Comparison of ENCODE assay signal across 12 cellular contexts in genomic region chr11:11876458-11876857, GRCh38. TPM values are rescaled to one million over a fixed set of nuclear protein-coding genes. Genes with fewer than 3 reads are reported as not detected.
DNase-seq lines count a peak whose midpoint lies in the region; ATAC-seq, FAIRE-seq and TF ChIP-seq lines count a peak whose summit lies in the region.
"Had no signal": no experiment of that assay in that cellular context is flagged by ENCODE, and none has a peak within 500 bp of the region (broad histone marks: within the 10 kb centered on the region; RNA-seq: fewer than 3 reads in every experiment).

No MANE protein-coding gene starts in this region.

- H3K4me1 ChIP-seq in SK-N-SH (ENCODE audit: control insufficient read depth in 1 of 2, insufficient read depth in 2 of 2, low read depth in 1 of 2, low read length in 1 of 2) = peaks cover 0 to 7% of the 10 kb centered on the region in 2 experiments; a peak in 2 of 4 replicates
- peaks cover 2 to 7% (median 5%) of the 10 kb centered on the region in 4 experiments; a peak in 6 of 7 replicates for H3K4me1 ChIP-seq in H1 (replicated peaks in 1 of 4; ENCODE audit: control insufficient read depth in 3 of 4, insufficient read depth in 4 of 4, low read length in 3 of 4)
- peaks cover 4% of the 10 kb centered on the region for H3K4me1 ChIP-seq in smooth muscle cell (ENCODE audit: low read depth)

- TF ChIP-seq EP300 in SK-N-SH (IDR thresholded peaks at IDR 0.05; ENCODE audit: borderline replicate concordance in 1 of 2, low read depth in 1 of 2, low read length in 1 of 2) = no peak
- TF ChIP-seq EP300 in H1 (IDR thresholded peaks at IDR 0.05; ENCODE audit: borderline replicate concordance in 1 of 2, low read depth in 2 of 2, low read length in 2 of 2) = no peak

- H3K14ac ChIP-seq in H1 (ENCODE audit: insufficient read length) = no peak overlapping the region

- no peak overlapping the region for H2BK120ac ChIP-seq in H1 (replicated peaks; ENCODE audit: low read depth, low read length)

- no peak for FAIRE-seq in H1 (lab: Jason Lieb, UNC)

- H3K4me3 ChIP-seq in SK-N-SH (ENCODE audit: low read depth in 2 of 2, low read length in 1 of 2) = no peak overlapping the region
- no peak overlapping the region for H3K4me3 ChIP-seq in H1 (ENCODE audit: extremely low read depth in 1 of 4, insufficient read depth in 2 of 4, low read depth in 3 of 4, low read length in 4 of 4)
- H3K4me3 ChIP-seq in smooth muscle cell = no peak overlapping the region
- H3K4me3 ChIP-seq: lung had no signal

- no peak for TF ChIP-seq POLR2A in H1 (IDR thresholded peaks at IDR 0.05; ENCODE audit: control extremely low read depth in 1 of 2, low read depth in 2 of 2, low read length in 2 of 2)

- peaks cover 5% of the 10 kb centered on the region; the same call in 1 of the 2 replicates for H3K79me1 ChIP-seq in H1 (ENCODE audit: low read depth, low read length)

- H2BK20ac ChIP-seq in H1 (ENCODE audit: low read length) = no peak overlapping the region

- ATAC-seq in SK-N-SH treated with all-trans-retinoic acid at 6 μM for 48 hours = no peak
- ATAC-seq: effector memory CD8-positive, alpha-beta T cell; T-cell had no signal

- H4K20me1 ChIP-seq in SK-N-SH (ENCODE audit: insufficient read depth) (peaks cover 49% of the 10 kb centered on the region), H1 (replicated peaks in 1 of 2; ENCODE audit: control insufficient read depth in 1 of 2, insufficient read depth in 2 of 2, low read length in 2 of 2) (peaks cover 4 to 7% of the 10 kb centered on the region in 2 experiments), smooth muscle cell (ENCODE audit: low read depth) (peaks cover 96% of the 10 kb centered on the region)

- no peak overlapping the region for H4K8ac ChIP-seq in H1 (ENCODE audit: extremely low read depth, insufficient read depth, low read length)

- H4K91ac ChIP-seq in H1 (replicated peaks; ENCODE audit: insufficient read length, low read length) = no peak overlapping the region

- H3K56ac ChIP-seq in H1 (replicated peaks; ENCODE audit: insufficient read length, low read depth, low read length) = no peak overlapping the region

- H2AK5ac ChIP-seq in H1 (ENCODE audit: low read depth, low read length) = no peak overlapping the region

- no peak overlapping the region for H3K4ac ChIP-seq in H1 (replicated peaks; ENCODE audit: insufficient read length, low read depth, low read length)

- H3F3A ChIP-seq in SK-N-SH (replicated peaks; ENCODE audit: insufficient read depth) = peaks cover 10% of the 10 kb centered on the region
- no peaks in the 10 kb centered on the region for H3F3A ChIP-seq in smooth muscle cell (ENCODE audit: low read depth)

- CTCF ChIA-PET in SK-N-SH (lab: Yijun Ruan, JAX) (interaction anchor here (0.7 to 2.0 kb wide), 4 partner anchors 27 to 784 kb away, joined by 3 to 7 read pairs (median 4); no protein-coding TSS in a partner anchor), H1 (lab: Charles Lee; ENCODE audit: partially characterized antibody) (interaction anchor here (0.6 to 2.5 kb wide), 14 partner anchors 9 to 893 kb away, joined by 3 to 12 read pairs (median 4); no protein-coding TSS in a partner anchor)

- H3K27me3 ChIP-seq in SK-N-SH (ENCODE audit: insufficient read depth) (no peaks in the 10 kb centered on the region), H1 (replicated peaks in 1 of 4; ENCODE audit: control insufficient read depth in 3 of 4, extremely low read depth in 1 of 4, insufficient read depth in 3 of 4, low read length in 3 of 4) (no peaks in the 10 kb centered on the region), smooth muscle cell (ENCODE audit: low read depth) (no peaks in the 10 kb centered on the region)

- H4K5ac ChIP-seq in H1 (ENCODE audit: insufficient read length, low read depth, low read length) = no peak overlapping the region

- H3K36me3 ChIP-seq in SK-N-SH (replicated peaks in 1 of 2; ENCODE audit: control insufficient read depth in 1 of 2, insufficient read depth in 2 of 2, low read length in 1 of 2) = peaks cover 0 to 50% of the 10 kb centered on the region in 2 experiments
- H3K36me3 ChIP-seq in H1 (ENCODE audit: control insufficient read depth in 2 of 4, insufficient read depth in 4 of 4, low read length in 3 of 4) = no peaks in the 10 kb centered on the region
- H3K36me3 ChIP-seq in smooth muscle cell (ENCODE audit: low read depth) = no peaks in the 10 kb centered on the region

- H2BK5ac ChIP-seq in H1 (ENCODE audit: low read depth, low read length) = no peak overlapping the region

- POLR2A ChIA-PET in SK-N-SH (lab: Yijun Ruan, JAX) = no interaction called here
- POLR2A ChIA-PET in H1 (lab: Charles Lee; ENCODE audit: partially characterized antibody) = no interaction called here

- H3K9ac ChIP-seq in SK-N-SH (no peak overlapping the region), H1 (replicated peaks in 1 of 4; ENCODE audit: extremely low read depth in 1 of 4, low read depth in 3 of 4, low read length in 3 of 4) (no peak overlapping the region), smooth muscle cell (ENCODE audit: low read depth) (no peak overlapping the region)

- TF ChIP-seq CTCF in SK-N-SH (IDR thresholded peaks at IDR 0.05) (no peak; the same call in 1 of the 2 replicates), H1 (IDR thresholded peaks at IDR 0.05; ENCODE audit: control extremely low read depth in 1 of 3, insufficient read depth in 1 of 3, low read depth in 1 of 3, low read length in 3 of 3) (peak; percentile 7 to 66 (median 50)), smooth muscle cell (IDR thresholded peaks at IDR 0.05; ENCODE audit: borderline replicate concordance, insufficient read depth, poor library complexity, severe bottlenecking) (peak; percentile 15)

- H3K9me3 ChIP-seq in SK-N-SH (no peaks in the 10 kb centered on the region), H1 (ENCODE audit: insufficient read depth in 2 of 2, low read depth in 1 of 2, low read length in 1 of 2) (no peaks in the 10 kb centered on the region), smooth muscle cell (replicated peaks; ENCODE audit: low read depth) (no peaks in the 10 kb centered on the region)

- DNase-seq in SK-N-SH (no peak), NCI-H2029 (lab: John Stamatoyannopoulos, UW) (peak; percentile 21), H1 (ENCODE audit: low read depth in 1 of 2, low spot score in 2 of 2) (no peak), smooth muscle cell (lab: John Stamatoyannopoulos, UW; ENCODE audit: unreplicated experiment) (no peak), GDM1 (lab: John Stamatoyannopoulos, UW) (no peak), globus pallidus (ENCODE audit: low spot score) (no peak), activated T-cell treated with anti-CD3 and anti-CD28 coated beads for 4 hours (no peak)
- DNase-seq: activated T-cell treated with anti-CD3 and anti-CD28 coated beads, Interleukin-2, amount 50 U/mL, for 48 hours; effector memory CD8-positive, alpha-beta T cell had no signal

- H3K23me2 ChIP-seq in H1 (ENCODE audit: low read depth, low read length) = no peaks in the 10 kb centered on the region; the same call in 1 of the 2 replicates

- TF ChIP-seq RAD21 in SK-N-SH (IDR thresholded peaks at IDR 0.05; ENCODE audit: low read length) = peak; percentile 13; the same call in 1 of the 2 replicates
- TF ChIP-seq RAD21 in H1 (IDR thresholded peaks at IDR 0.05 in 1 of 2, conservative IDR thresholded peaks at IDR 0.05 in 1 of 2; ENCODE audit: low read depth in 2 of 2, low read length in 2 of 2) = peak; percentile 51 to 55; a peak in 3 of 4 replicates

- H2BK12ac ChIP-seq in H1 (ENCODE audit: low read depth, low read length) = no peak overlapping the region

- H3K79me2 ChIP-seq in SK-N-SH (ENCODE audit: insufficient read depth) (peaks cover 95% of the 10 kb centered on the region), H1 (ENCODE audit: control insufficient read depth in 1 of 2, insufficient read depth in 2 of 2, low read length in 2 of 2) (peaks cover 0 to 65% of the 10 kb centered on the region in 2 experiments; a peak in 2 of 4 replicates), smooth muscle cell (ENCODE audit: low read depth) (peaks cover 100% of the 10 kb centered on the region)

- 84% methylated on average over 2 of the region's 2 CpGs for WGBS in SK-N-SH (ENCODE audit: low lambda C conversion rate)
- 89% methylated on average over 2 of the region's 2 CpGs; no CpG with 5 or more reads in 1 of the 2 experiments for WGBS in H1 (ENCODE audit: extremely low coverage in 1 of 2, insufficient coverage in 1 of 2, insufficient read length in 1 of 2, insufficient replicate concordance in 2 of 2, low coverage in 1 of 2, low lambda C conversion rate in 2 of 2, missing lambda C conversion rate in 1 of 2), 2 experiments
- 73% methylated on average over 2 of the region's 2 CpGs for WGBS in smooth muscle cell (ENCODE audit: low lambda C conversion rate)

- no peaks in the 10 kb centered on the region for H3K9me2 ChIP-seq in SK-N-SH

- H3K27ac ChIP-seq in SK-N-SH (ENCODE audit: low read depth in 2 of 2, low read length in 1 of 2) (no peak overlapping the region), H1 (ENCODE audit: low read depth, low read length) (no peak overlapping the region), smooth muscle cell (ENCODE audit: low read depth) (no peak overlapping the region)

- H2AFZ ChIP-seq in SK-N-SH (ENCODE audit: low read depth) = no peak overlapping the region
- H2AFZ ChIP-seq in H1 (ENCODE audit: low read length) = no peak overlapping the region
- H2AFZ ChIP-seq in smooth muscle cell (ENCODE audit: low read depth) = no peak overlapping the region

- no peak overlapping the region for H3K23ac ChIP-seq in H1 (ENCODE audit: insufficient read length)

- H2BK15ac ChIP-seq in H1 (ENCODE audit: low read length) = no peak overlapping the region

- no peak overlapping the region for H3K18ac ChIP-seq in H1 (ENCODE audit: extremely low read depth, low read length)

- H3K4me2 ChIP-seq in SK-N-SH = no peak overlapping the region
- no peak overlapping the region for H3K4me2 ChIP-seq in H1 (ENCODE audit: insufficient read depth in 1 of 2, low read depth in 2 of 2, low read length in 2 of 2)
- no peak overlapping the region for H3K4me2 ChIP-seq in smooth muscle cell

TF ChIP-seq in SK-N-SH treated with all-trans-retinoic acid at 6 μM for 48 hours, 23 proteins besides CTCF, POLR2A, EP300 and RAD21 (continues in another document):
- no peak for TF ChIP-seq ZNF565 (CRISPR knock-in tag; conservative IDR thresholded peaks at IDR 0.05; ENCODE audit: low read depth)

RNA-seq across cellular contexts. Expression of gene USP47, which starts 34.7 kb away (rescaled TPM):
- 10.3 and 13.3 TPM in 2 replicates for polyA plus RNA-seq in SK-N-SH (2012; rRNA removed)
- polyA plus RNA-seq in SK-N-SH (2012; cell fraction: cytosol; rRNA removed) = 12.9 and 14.2 TPM in 2 replicates
- polyA plus RNA-seq in SK-N-SH (2012; cell fraction: nucleus; rRNA removed) = 14.1 and 28.0 TPM in 2 replicates
- 21.1 and 21.3 TPM in 2 replicates for total RNA-seq in H1 (2021; fragmentation: NEBNext Ultra II Directional; extraction: Animal tissue kit (Norgen Biotek cat#: 25700))
- 3.3 and 4.2 TPM in 2 replicates for polyA plus RNA-seq in H1 (2011; rRNA removed)
- polyA plus RNA-seq in H1 (2011; cell fraction: cytosol; rRNA removed) = 7.1 TPM
- polyA plus RNA-seq in H1 (2011; cell fraction: nucleus; rRNA removed) = 5.6 TPM
- 10.6 to 19.4 TPM (median 12.9 TPM) in 4 replicates for polyA plus RNA-seq in H1 (2012, experiment 1 of 2)
- 0.62 TPM for polyA plus RNA-seq in H1 (2012, experiment 2 of 2)
- 12.5 TPM for polyA plus RNA-seq in H1 (2013, experiment 1 of 2)
- 13.4 TPM for polyA plus RNA-seq in H1 (2013, experiment 2 of 2)
- polyA minus RNA-seq in H1 (2011; rRNA and poly(A)+ RNA removed) = 16.8 and 22.6 TPM in 2 replicates
- 10.8 TPM for polyA minus RNA-seq in H1 (2011; cell fraction: cytosol; rRNA and poly(A)+ RNA removed)
- polyA minus RNA-seq in H1 (2011; cell fraction: nucleus; rRNA and poly(A)+ RNA removed) = 48.4 TPM
- 75.3 and 93.5 TPM in 2 replicates for total RNA-seq in smooth muscle cell
- polyA plus RNA-seq in smooth muscle cell = 38.0 and 49.7 TPM in 2 replicates

Comparison
In these comparisons a context has a peak if more than half of its experiments do, and no peak if none do; other contexts are left out.
1. Of the 17 proteins assayed by ChIP-seq in both H1 and SK-N-SH: peak only in H1: CTCF and YY1; only in SK-N-SH: none; in both: RAD21; in neither: 14.